9 cellular contexts compared by ENCODE assay signal in genomic region chr9:128098936-128099931, GRCh38. TPM values are rescaled to one million over a fixed set of nuclear protein-coding genes. Genes with fewer than 3 reads are reported as not detected.
DNase-seq lines count a peak whose midpoint lies in the region; ATAC-seq, FAIRE-seq and TF ChIP-seq lines count a peak whose summit lies in the region.
"Had no signal": no experiment of that assay in that cellular context is flagged by ENCODE, and none has a peak within 500 bp of the region (broad histone marks: within the 10 kb centered on the region; RNA-seq: fewer than 3 reads in every experiment).

No MANE protein-coding gene starts in this region.

- no peaks in the 10 kb centered on the region for H3K27me3 Mint-ChIP-seq in CD4-positive, CD25-positive, alpha-beta regulatory T cell
- H3K27me3 Mint-ChIP-seq in T-helper 17 cell (no peaks in the 10 kb centered on the region), osteocyte (ENCODE audit: unreplicated experiment) (no peaks in the 10 kb centered on the region)

- no peaks in the 10 kb centered on the region for H3K27me3 ChIP-seq in CD4-positive, CD25-positive, alpha-beta regulatory T cell (ENCODE audit: control insufficient read depth, insufficient read depth, low read length)

- H3K4me3 ChIP-seq in CD4-positive, CD25-positive, alpha-beta regulatory T cell (ENCODE audit: low read depth, low read length): no peak overlapping the region
- peak overlapping the region; percentile 70 for H3K4me3 ChIP-seq in fibroblast of pulmonary artery (replicated peaks; ENCODE audit: low read depth, low read length)

- H3K36me3 ChIP-seq in CD4-positive, CD25-positive, alpha-beta regulatory T cell (ENCODE audit: control insufficient read depth, insufficient read depth, low read length): peaks cover 33% of the 10 kb centered on the region

- H3K27ac Mint-ChIP-seq in CD4-positive, CD25-positive, alpha-beta regulatory T cell: peak overlapping the region; percentile 41 to 84 (median 67)
- H3K27ac Mint-ChIP-seq in T-helper 17 cell (peak overlapping the region; percentile 68), osteocyte (ENCODE audit: unreplicated experiment) (peak overlapping the region; percentile 100)

- no peaks in the 10 kb centered on the region for H3K9me3 Mint-ChIP-seq in CD4-positive, CD25-positive, alpha-beta regulatory T cell
- no peaks in the 10 kb centered on the region for H3K9me3 Mint-ChIP-seq in osteocyte (ENCODE audit: unreplicated experiment)

- peak overlapping the region; percentile 26 to 76 (median 46) for H3K4me3 Mint-ChIP-seq in CD4-positive, CD25-positive, alpha-beta regulatory T cell
- H3K4me3 Mint-ChIP-seq in T-helper 17 cell (peak overlapping the region; percentile 60), osteocyte (ENCODE audit: unreplicated experiment) (peak overlapping the region; percentile 91)

- TF ChIP-seq CTCF in fibroblast of pulmonary artery (IDR thresholded peaks at IDR 0.05; ENCODE audit: low read length, missing control alignments) (no peak), osteocyte (IDR thresholded peaks at IDR 0.05) (no peak)

- peak overlapping the region; percentile 52 for H3K27ac ChIP-seq in CD4-positive, CD25-positive, alpha-beta regulatory T cell (ENCODE audit: insufficient read depth, low read length, poor library complexity, severe bottlenecking)

- H3K36me3 Mint-ChIP-seq in CD4-positive, CD25-positive, alpha-beta regulatory T cell: peaks cover 31% of the 10 kb centered on the region
- H3K36me3 Mint-ChIP-seq in T-helper 17 cell (ENCODE audit: low read depth) (peaks cover 5% of the 10 kb centered on the region), osteocyte (ENCODE audit: unreplicated experiment) (peaks cover 28% of the 10 kb centered on the region)

- H3K4me1 Mint-ChIP-seq in CD4-positive, CD25-positive, alpha-beta regulatory T cell: peaks cover 8 to 79% (median 43%) of the 10 kb centered on the region in 4 donors
- H3K4me1 Mint-ChIP-seq in T-helper 17 cell (peaks cover 36% of the 10 kb centered on the region), osteocyte (ENCODE audit: unreplicated experiment) (peaks cover 62% of the 10 kb centered on the region)

- DNase-seq in CD4-positive, CD25-positive, alpha-beta regulatory T cell: peak in 1 of 3 donors; percentile 25
- DNase-seq in T-helper 17 cell: no peak
- peak; percentile 39 for DNase-seq in fibroblast of pulmonary artery (ENCODE audit: low read depth)
- no peak for DNase-seq in osteocyte (ENCODE audit: extremely low spot score, unreplicated experiment)
- DNase-seq in GM19239 (ENCODE audit: insufficient read length, low spot score): no peak

- no peaks in the 10 kb centered on the region for H3K9me3 ChIP-seq in CD4-positive, CD25-positive, alpha-beta regulatory T cell (ENCODE audit: control insufficient read depth in 2 of 2, low read length in 2 of 2)
- no peaks in the 10 kb centered on the region for H3K9me3 ChIP-seq in T-helper 17 cell (ENCODE audit: control insufficient read depth, low read length, poor library complexity, severe bottlenecking)

- ATAC-seq in CD4-positive, CD25-positive, alpha-beta regulatory T cell (ENCODE audit: low read depth in 2 of 2): no peak
- ATAC-seq in T-helper 17 cell (no peak), GM19351 (IDR thresholded peaks at IDR 0.05; ENCODE audit: unreplicated experiment) (no peak), HG03039 (IDR thresholded peaks at IDR 0.05; ENCODE audit: unreplicated experiment) (no peak), GM19455 (IDR thresholded peaks at IDR 0.05; ENCODE audit: unreplicated experiment) (no peak)

- no peak for FAIRE-seq in GM19239 (lab: Jason Lieb, UNC)
- FAIRE-seq: TTC549 had no signal

- peaks cover 35% of the 10 kb centered on the region for H3K4me1 ChIP-seq in CD4-positive, CD25-positive, alpha-beta regulatory T cell (ENCODE audit: control insufficient read depth, insufficient read depth, low read length, poor library complexity, severe bottlenecking)

RNA-seq across cellular contexts. Expression of gene PTGES2, which starts 28.3 kb away (rescaled TPM):
- total RNA-seq in CD4-positive, CD25-positive, alpha-beta regulatory T cell: 48.6 TPM
- polyA plus RNA-seq in CD4-positive, CD25-positive, alpha-beta regulatory T cell: 10 to 100 TPM; 33.8 to 39.1 (median 37.6) TPM
- 10 to 100 TPM; 46.4 to 58.2 TPM for total RNA-seq in T-helper 17 cell
- 79.2 and 80.3 TPM in 2 replicates for total RNA-seq in osteocyte

RNA-seq across cellular contexts. Expression of gene SLC25A25, which starts 31.2 kb away (rescaled TPM):
- 13.8 TPM for total RNA-seq in CD4-positive, CD25-positive, alpha-beta regulatory T cell
- 10 to 100 TPM; 11.3 to 12.0 (median 11.7) TPM for polyA plus RNA-seq in CD4-positive, CD25-positive, alpha-beta regulatory T cell
- 10 to 100 TPM; 16.3 to 20.4 TPM for total RNA-seq in T-helper 17 cell
- total RNA-seq in osteocyte: 15.6 and 18.0 TPM in 2 replicates

RNA-seq across cellular contexts. Expression of gene NAIF1, which starts 32.1 kb away (rescaled TPM):
- 16.8 TPM for total RNA-seq in CD4-positive, CD25-positive, alpha-beta regulatory T cell
- 10 to 100 TPM in 3 of 4 donors, 1 to 10 TPM in 1; 7.8 to 14.7 (median 12.3) TPM for polyA plus RNA-seq in CD4-positive, CD25-positive, alpha-beta regulatory T cell
- 10 to 100 TPM; 11.6 to 15.2 TPM for total RNA-seq in T-helper 17 cell
- total RNA-seq in osteocyte: 8.4 and 8.8 TPM in 2 replicates

RNA-seq across cellular contexts. Expression of gene LCN2, which starts 50.0 kb away (rescaled TPM):
- total RNA-seq in CD4-positive, CD25-positive, alpha-beta regulatory T cell: 0.94 TPM
- polyA plus RNA-seq in CD4-positive, CD25-positive, alpha-beta regulatory T cell: not detected
- 1 to 10 TPM in 1 of 2 donors, not detected in 1; 9.3 TPM for total RNA-seq in T-helper 17 cell
- total RNA-seq in osteocyte: not detected in 2 replicates
